In genomic region chr6:170091000-170091638, GRCh38 we compare ENCODE assay signal across 17 cellular contexts.
DNase-seq lines count a peak whose midpoint lies in the region; FAIRE-seq and TF ChIP-seq lines count a peak whose summit lies in the region.
"Had no signal": no experiment of that assay in that cellular context is flagged by ENCODE, and none has a peak within 500 bp of the region (broad histone marks: within the 10 kb centered on the region; RNA-seq: fewer than 3 reads in every experiment).

No MANE protein-coding gene starts in this region.

- no peaks in the 10 kb centered on the region for H3K4me1 Mint-ChIP-seq in MCF 10A (ENCODE audit: insufficient read depth, unreplicated experiment)

- DNase-seq in NCI-H146 (lab: John Stamatoyannopoulos, UW) = peak; percentile 23
- DNase-seq in NCI-H146 treated with DMSO at 0.1 percent for 48 hours (lab: John Stamatoyannopoulos, UW; ENCODE audit: unreplicated experiment) = no peak
- peak in 6 of 10 donors; percentile 1 to 33 (median 14) for DNase-seq in dorsolateral prefrontal cortex
- DNase-seq in osteoblast (ENCODE audit: insufficient read length, low spot score, missing footprints) = peak; percentile 59
- no peak for DNase-seq in MCF 10A (ENCODE audit: unreplicated experiment)
- no peak for DNase-seq in HPDE6-E6E7 (ENCODE audit: extremely low spot score)
- DNase-seq in H54 (ENCODE audit: insufficient read length, low spot score) = no peak
- DNase-seq: activated CD4-positive, alpha-beta T cell treated with anti-CD3 and anti-CD28 coated beads, Interleukin-2, amount 50 U/mL, for 1 hour; DMS 273 treated with DMSO at 0.1 percent for 48 hours; mesenchymal stem cell; NCI-H1930; NCI-H446 treated with DMSO at 0.1 percent for 48 hours; stimulated activated CD4-positive, alpha-beta T cell treated with anti-CD3 and anti-CD28 coated beads, Interleukin-4, amount 100 ng/mL, for 4 hours; upper lobe of right lung had no signal

- no peaks in the 10 kb centered on the region for H3K79me2 ChIP-seq in osteoblast (ENCODE audit: insufficient read depth, low read length)

- TF ChIP-seq CTCF in dorsolateral prefrontal cortex (IDR thresholded peaks at IDR 0.05 in 54 of 56, conservative IDR thresholded peaks at IDR 0.05 in 2 of 56; ENCODE audit: low read depth in 1 of 56, partially characterized antibody in 56 of 56) (no peak), osteoblast (IDR thresholded peaks at IDR 0.05; ENCODE audit: extremely low read depth, low read depth, low read length) (no peak), MCF 10A (IDR thresholded peaks at IDR 0.05; ENCODE audit: unreplicated experiment) (no peak)

- H3K27ac Mint-ChIP-seq in MCF 10A (ENCODE audit: low read depth, unreplicated experiment) = no peak overlapping the region

- H3K4me2 ChIP-seq in BLaER1 (peak overlapping the region; percentile 99), osteoblast (ENCODE audit: insufficient read depth, low read length) (no peak overlapping the region)

- FAIRE-seq in H54 (lab: Jason Lieb, UNC) = no peak

- H3K4me1 ChIP-seq in BLaER1 (peaks cover 82% of the 10 kb centered on the region), osteoblast (ENCODE audit: insufficient read depth, low read length) (peaks cover 7% of the 10 kb centered on the region)

- BruUV-seq in MCF 10A (replicated peaks; lab: Mats Ljungman, UMichigan) = no TSS peak

- H3K9me3 ChIP-seq in BLaER1 (no peaks in the 10 kb centered on the region), osteoblast (ENCODE audit: low read depth, low read length) (no peaks in the 10 kb centered on the region)
- H3K9me3 ChIP-seq: upper lobe of right lung had no signal

- H2AFZ ChIP-seq in osteoblast (ENCODE audit: low read length) = no peak overlapping the region

- H3K36me3 ChIP-seq in BLaER1 (no peaks in the 10 kb centered on the region), osteoblast (ENCODE audit: insufficient read depth, low read length) (no peaks in the 10 kb centered on the region)
- H3K36me3 ChIP-seq: upper lobe of right lung had no signal

- CTCF ChIA-PET in MCF 10A (lab: Yijun Ruan, JAX) = no interaction called here

- intact Hi-C loops in dorsolateral prefrontal cortex (cut with DNase I) = no loop called here
- intact Hi-C loops in MCF 10A (cut with micrococcal nuclease) = no loop called here

- H3K36me3 Mint-ChIP-seq in MCF 10A (ENCODE audit: insufficient read depth, unreplicated experiment) = no peaks in the 10 kb centered on the region

- no peak overlapping the region for H3K4me3 ChIP-seq in BLaER1
- no peak overlapping the region for H3K4me3 ChIP-seq in dorsolateral prefrontal cortex
- no peak overlapping the region for H3K4me3 ChIP-seq in osteoblast (ENCODE audit: insufficient read depth, low read length)
- H3K4me3 ChIP-seq: upper lobe of right lung had no signal

- H3K9ac ChIP-seq in BLaER1 = peak overlapping the region; percentile 19; the same call in 1 of the 2 replicates

- no peaks in the 10 kb centered on the region for H3K9me3 Mint-ChIP-seq in MCF 10A (ENCODE audit: unreplicated experiment)
- H3K9me3 Mint-ChIP-seq: neural crest cell had no signal

- no peak overlapping the region for H3K4me3 Mint-ChIP-seq in MCF 10A (ENCODE audit: unreplicated experiment)
- H3K4me3 Mint-ChIP-seq: neural crest cell had no signal

- H4K20me1 ChIP-seq in BLaER1 (peaks cover 16% of the 10 kb centered on the region), osteoblast (ENCODE audit: insufficient read depth, low read length) (no peaks in the 10 kb centered on the region)

- H3K27ac ChIP-seq in BLaER1 (peak overlapping the region; percentile 22; the same call in 1 of the 2 replicates), dorsolateral prefrontal cortex (no peak overlapping the region), osteoblast (ENCODE audit: low read depth, low read length) (no peak overlapping the region)
- H3K27ac ChIP-seq: 22Rv1, upper lobe of right lung had no signal

- POLR2A ChIA-PET in MCF 10A (lab: Yijun Ruan, JAX) = no interaction called here

- H3K27me3 ChIP-seq in BLaER1 = no peaks in the 10 kb centered on the region
- H3K27me3 ChIP-seq in dorsolateral prefrontal cortex = no peaks in the 10 kb centered on the region
- H3K27me3 ChIP-seq in osteoblast (ENCODE audit: insufficient read depth, low read length) = no peaks in the 10 kb centered on the region

- H3K27me3 Mint-ChIP-seq in MCF 10A (ENCODE audit: insufficient read depth, unreplicated experiment) = no peaks in the 10 kb centered on the region

- TF ChIP-seq POLR2A in H54 (IDR thresholded peaks at IDR 0.05; ENCODE audit: low read depth, low read length) = no peak

Comparison
In these comparisons a context has a peak if more than half of its experiments do, and no peak if none do; other contexts are left out.
1. DNase-seq: peak in NCI-H146 (single experiment), dorsolateral prefrontal cortex (6 of 10) and osteoblast (single experiment); none in NCI-H146 treated with DMSO at 0.1 percent for 48 hours (single experiment), MCF 10A (single experiment), HPDE6-E6E7 (single experiment) and H54 (single experiment).